Comparison of ENCODE assay signal across 8 cellular contexts in the genomic region with DNA sequence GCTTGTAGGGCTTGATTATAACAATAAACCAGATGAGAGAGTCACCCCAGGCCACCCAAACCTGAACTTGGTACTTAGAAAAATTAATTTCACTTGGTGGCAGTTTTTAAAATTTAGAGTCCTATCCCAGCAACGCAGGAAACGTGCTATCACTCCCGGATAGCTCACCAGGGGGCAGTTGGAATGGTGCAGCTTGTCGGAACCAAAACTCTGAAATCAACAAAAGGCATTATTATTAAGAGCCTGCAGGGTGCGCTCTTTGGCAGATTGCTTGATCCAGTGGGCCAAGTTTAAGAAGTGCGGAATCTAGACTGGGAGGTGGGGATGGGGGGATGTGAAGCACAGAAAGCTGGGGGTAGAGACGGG. TPM values are rescaled to one million over a fixed set of nuclear protein-coding genes. Genes with fewer than 3 reads are reported as not detected.
DNase-seq lines count a peak whose midpoint lies in the region; ATAC-seq, FAIRE-seq and TF ChIP-seq lines count a peak whose summit lies in the region.

No MANE protein-coding gene starts in this region.

- peak overlapping the region; percentile 96 for H2AFZ ChIP-seq in neural progenitor cell (replicated peaks)

- H3K27me3 Mint-ChIP-seq in activated T-cell treated with anti-CD3 and anti-CD28 coated beads, Interleukin-2, amount 50 U/mL, for 4 hours (ENCODE audit: low read depth), result peaks cover 61% of the 10 kb centered on the region
- peaks cover 10% of the 10 kb centered on the region for H3K27me3 Mint-ChIP-seq in neural progenitor cell (ENCODE audit: insufficient read depth, low read depth)

- no peak for FAIRE-seq in frontal cortex (lab: Jason Lieb, UNC)

- no peak overlapping the region for H3K9ac ChIP-seq in neural progenitor cell

- no peaks in the 10 kb centered on the region for H3K36me3 ChIP-seq in BJ (ENCODE audit: control insufficient read depth, insufficient read depth, low read length)
- H3K36me3 ChIP-seq in neural progenitor cell, result no peaks in the 10 kb centered on the region

- H3K79me2 ChIP-seq in neural progenitor cell (ENCODE audit: low read depth), result peaks cover 63% of the 10 kb centered on the region

- H3K36me3 Mint-ChIP-seq in activated T-cell treated with anti-CD3 and anti-CD28 coated beads, Interleukin-2, amount 50 U/mL, for 4 hours (ENCODE audit: insufficient read depth), result no peaks in the 10 kb centered on the region
- no peaks in the 10 kb centered on the region for H3K36me3 Mint-ChIP-seq in neural progenitor cell

- no peak for ATAC-seq in activated T-cell treated with anti-CD3 and anti-CD28 coated beads, Interleukin-2, amount 50 U/mL, for 4 hours
- ATAC-seq in GM18909 (IDR thresholded peaks at IDR 0.05; ENCODE audit: poor library complexity, unreplicated experiment) (no peak), HG03097 (IDR thresholded peaks at IDR 0.05; ENCODE audit: low FRiP score, unreplicated experiment) (no peak)

- H3K4me3 Mint-ChIP-seq in activated T-cell treated with anti-CD3 and anti-CD28 coated beads, Interleukin-2, amount 50 U/mL, for 4 hours, result peak overlapping the region; percentile 46
- H3K4me3 Mint-ChIP-seq in neural progenitor cell, result peak overlapping the region; percentile 97

- no peaks in the 10 kb centered on the region for H3K4me1 ChIP-seq in neural progenitor cell

- CTCF ChIA-PET in BJ (lab: Yijun Ruan, JAX), result interaction anchor here (0.6 to 3.5 kb wide), 28 partner anchors 10 to 1477 kb away, joined by 3 to 43 read pairs (median 5); no protein-coding TSS in a partner anchor

- H3K27ac Mint-ChIP-seq in neural progenitor cell, result peak overlapping the region; percentile 74

- POLR2A ChIA-PET in BJ (lab: Charles Lee), result interaction anchor here (0.5 to 0.6 kb wide), 4 partner anchors 117 to 502 kb away, joined by 3 to 6 read pairs (median 5); no protein-coding TSS in a partner anchor

- no peaks in the 10 kb centered on the region for H3K27me3 ChIP-seq in BJ (ENCODE audit: control insufficient read depth, insufficient read depth, low read length)
- no peaks in the 10 kb centered on the region for H3K27me3 ChIP-seq in neural progenitor cell

- H3K4me2 ChIP-seq in neural progenitor cell, result peak overlapping the region; percentile 95

- H3K4me1 Mint-ChIP-seq in activated T-cell treated with anti-CD3 and anti-CD28 coated beads, Interleukin-2, amount 50 U/mL, for 4 hours (ENCODE audit: low read depth), result peaks cover 27% of the 10 kb centered on the region
- peaks cover 14% of the 10 kb centered on the region for H3K4me1 Mint-ChIP-seq in neural progenitor cell

- no peak overlapping the region for H3K27ac ChIP-seq in neural progenitor cell

- peaks cover 35% of the 10 kb centered on the region for H3F3A ChIP-seq in neural progenitor cell (ENCODE audit: low read depth)

- peaks cover 24% of the 10 kb centered on the region for H4K20me1 ChIP-seq in neural progenitor cell (ENCODE audit: low read depth)

- TF ChIP-seq CTCF in BJ (IDR thresholded peaks at IDR 0.05; ENCODE audit: insufficient read depth, low read depth, low read length) (peak; percentile 80), neural progenitor cell (IDR thresholded peaks at IDR 0.05) (peak; percentile 67)

- H3K9me3 ChIP-seq in neural progenitor cell (ENCODE audit: low read depth), result no peaks in the 10 kb centered on the region

- H3K4me3 ChIP-seq in BJ (ENCODE audit: low read depth, low read length) (peak overlapping the region; percentile 68), neural progenitor cell (peak overlapping the region; percentile 73)

- DNase-seq in BJ (ENCODE audit: low read depth) (peak; percentile 37), H4 (ENCODE audit: low spot score) (peak; percentile 68), NCI-H2227 (lab: John Stamatoyannopoulos, UW; ENCODE audit: unreplicated experiment) (peak; percentile 26), frontal cortex (ENCODE audit: low spot score in 2 of 2) (peak; percentile 36 to 49), neural progenitor cell (ENCODE audit: low spot score) (peak; percentile 87)
- DNase-seq in activated T-cell treated with anti-CD3 and anti-CD28 coated beads, Interleukin-2, amount 50 U/mL, for 4 hours, result no peak

- H3K9me3 Mint-ChIP-seq in activated T-cell treated with anti-CD3 and anti-CD28 coated beads, Interleukin-2, amount 50 U/mL, for 4 hours, result no peaks in the 10 kb centered on the region
- H3K9me3 Mint-ChIP-seq in neural progenitor cell, result no peaks in the 10 kb centered on the region

RNA-seq across cellular contexts. Expression of a gene that starts 2.4 kb away (rescaled TPM):
- 3.2 and 4.4 TPM in 2 replicates for polyA plus RNA-seq in BJ (2011; rRNA removed)
- 12.0 and 16.0 TPM in 2 replicates for polyA minus RNA-seq in BJ (2011; rRNA and poly(A)+ RNA removed)
- 0.43 and 1.8 TPM in 2 replicates for total RNA-seq in H4 (2014; rRNA removed; shearing (Covaris generic))
- total RNA-seq in activated T-cell treated with anti-CD3 and anti-CD28 coated beads, Interleukin-2, amount 50 U/mL, for 4 hours, result under 1 TPM; 0.03 to 0.08 (median 0.08) TPM
- 13.0 TPM for total RNA-seq in frontal cortex
- 21.1 and 21.3 TPM in 2 replicates for total RNA-seq in neural progenitor cell (ENCODE audit: low replicate concordance)
